3 cellular contexts compared by ENCODE assay signal in genomic region chr6:72521684-72522083, GRCh38.
TF ChIP-seq lines count a peak whose summit lies in the region.

No MANE protein-coding gene starts in this region.

TF ChIP-seq in HepG2, 621 proteins besides CTCF, POLR2A, EP300 and RAD21:
- TF ChIP-seq CEBPB (IDR thresholded peaks at IDR 0.05; ENCODE audit: borderline replicate concordance, low read depth, low read length) (peak; percentile 43; the same call in 1 of the 2 replicates), CSRNP2 (CRISPR knock-in tag; conservative IDR thresholded peaks at IDR 0.05; ENCODE audit: low read depth) (no peak)
TF ChIP-seq in HepG2: peak in this region for 1.

TF ChIP-seq in IMR-90, 13 proteins besides CTCF, POLR2A, EP300 and RAD21:
- TF ChIP-seq, protein P1, sequence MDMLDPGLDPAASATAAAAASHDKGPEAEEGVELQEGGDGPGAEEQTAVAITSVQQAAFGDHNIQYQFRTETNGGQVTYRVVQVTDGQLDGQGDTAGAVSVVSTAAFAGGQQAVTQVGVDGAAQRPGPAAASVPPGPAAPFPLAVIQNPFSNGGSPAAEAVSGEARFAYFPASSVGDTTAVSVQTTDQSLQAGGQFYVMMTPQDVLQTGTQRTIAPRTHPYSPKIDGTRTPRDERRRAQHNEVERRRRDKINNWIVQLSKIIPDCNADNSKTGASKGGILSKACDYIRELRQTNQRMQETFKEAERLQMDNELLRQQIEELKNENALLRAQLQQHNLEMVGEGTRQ (IDR thresholded peaks at IDR 0.05; ENCODE audit: low read depth, low read length) = no peak
- no peak for TF ChIP-seq FOS (IDR thresholded peaks at IDR 0.05; ENCODE audit: low read depth, low read length)
- peak; percentile 79 for TF ChIP-seq CEBPB (IDR thresholded peaks at IDR 0.05; ENCODE audit: low read depth, low read length)
- TF ChIP-seq, protein P2, sequence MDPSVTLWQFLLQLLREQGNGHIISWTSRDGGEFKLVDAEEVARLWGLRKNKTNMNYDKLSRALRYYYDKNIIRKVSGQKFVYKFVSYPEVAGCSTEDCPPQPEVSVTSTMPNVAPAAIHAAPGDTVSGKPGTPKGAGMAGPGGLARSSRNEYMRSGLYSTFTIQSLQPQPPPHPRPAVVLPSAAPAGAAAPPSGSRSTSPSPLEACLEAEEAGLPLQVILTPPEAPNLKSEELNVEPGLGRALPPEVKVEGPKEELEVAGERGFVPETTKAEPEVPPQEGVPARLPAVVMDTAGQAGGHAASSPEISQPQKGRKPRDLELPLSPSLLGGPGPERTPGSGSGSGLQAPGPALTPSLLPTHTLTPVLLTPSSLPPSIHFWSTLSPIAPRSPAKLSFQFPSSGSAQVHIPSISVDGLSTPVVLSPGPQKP (IDR thresholded peaks at IDR 0.05; ENCODE audit: borderline replicate concordance, low read depth, low read length) = no peak
- no peak for TF ChIP-seq BHLHE40 (IDR thresholded peaks at IDR 0.05; ENCODE audit: low read depth, low read length)

TF ChIP-seq in K562, 482 proteins besides CTCF, POLR2A, EP300 and RAD21:
- TF ChIP-seq CEBPG (CRISPR knock-in tag; IDR thresholded peaks at IDR 0.05) = no peak
- TF ChIP-seq CEBPG (tag; conservative IDR thresholded peaks at IDR 0.05 in 1 of 2, IDR thresholded peaks at IDR 0.05 in 1 of 2) = peak in 1 of 2 experiments; percentile 86; a peak in 2 of 4 replicates
- no peak for TF ChIP-seq BMI1 (IDR thresholded peaks at IDR 0.05; ENCODE audit: low read length)
- no peak for TF ChIP-seq ETS1 (conservative IDR thresholded peaks at IDR 0.05; ENCODE audit: control insufficient read depth, low read depth, low read length)
- TF ChIP-seq RFX5 (IDR thresholded peaks at IDR 0.05; ENCODE audit: low read depth, low read length) = no peak
- peak; percentile 72 for TF ChIP-seq CEBPB (tag; IDR thresholded peaks at IDR 0.05)
- TF ChIP-seq ZBED1 (IDR thresholded peaks at IDR 0.05) = no peak
